In the genomic region with DNA sequence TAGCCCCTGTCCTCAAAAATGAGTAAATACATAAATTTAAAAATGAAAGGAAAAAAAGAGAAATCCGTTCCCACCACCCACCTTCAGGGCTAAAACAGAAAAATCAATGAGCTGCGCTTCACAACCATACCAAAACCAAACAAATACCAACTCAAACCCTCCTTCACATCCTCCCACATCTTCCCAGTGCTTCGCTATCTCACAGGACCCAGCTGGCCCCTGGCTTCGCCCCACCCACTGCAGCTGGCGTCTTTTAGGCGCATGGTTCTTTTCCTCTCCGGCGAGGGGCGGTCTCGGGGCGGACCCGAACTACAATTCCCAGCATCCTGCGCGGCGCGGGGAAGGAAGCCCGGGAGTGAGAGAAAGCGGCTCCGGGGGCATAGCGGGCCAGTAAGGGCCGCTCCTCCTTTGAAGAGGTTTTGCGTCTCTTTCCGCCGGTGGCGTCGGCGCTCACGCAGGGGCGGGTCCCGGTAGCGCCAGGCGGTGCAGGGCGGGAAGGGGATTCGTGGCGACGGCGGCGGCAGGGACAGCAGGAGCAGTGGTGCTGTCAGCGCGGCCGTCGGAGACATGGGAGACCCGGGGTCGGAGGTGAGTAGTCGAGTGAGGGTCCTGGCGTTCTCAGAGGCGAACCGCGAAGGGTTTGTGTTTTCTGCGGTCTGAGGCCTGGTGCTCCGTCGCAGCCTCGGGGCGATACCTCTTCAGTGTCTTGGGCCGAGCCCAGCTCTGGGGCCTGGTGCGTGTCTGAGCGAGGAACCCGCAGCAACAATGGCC, we compare ENCODE assay signal across 1 cellular context.
TF ChIP-seq lines count a peak whose summit lies in the region.

A gene with protein sequence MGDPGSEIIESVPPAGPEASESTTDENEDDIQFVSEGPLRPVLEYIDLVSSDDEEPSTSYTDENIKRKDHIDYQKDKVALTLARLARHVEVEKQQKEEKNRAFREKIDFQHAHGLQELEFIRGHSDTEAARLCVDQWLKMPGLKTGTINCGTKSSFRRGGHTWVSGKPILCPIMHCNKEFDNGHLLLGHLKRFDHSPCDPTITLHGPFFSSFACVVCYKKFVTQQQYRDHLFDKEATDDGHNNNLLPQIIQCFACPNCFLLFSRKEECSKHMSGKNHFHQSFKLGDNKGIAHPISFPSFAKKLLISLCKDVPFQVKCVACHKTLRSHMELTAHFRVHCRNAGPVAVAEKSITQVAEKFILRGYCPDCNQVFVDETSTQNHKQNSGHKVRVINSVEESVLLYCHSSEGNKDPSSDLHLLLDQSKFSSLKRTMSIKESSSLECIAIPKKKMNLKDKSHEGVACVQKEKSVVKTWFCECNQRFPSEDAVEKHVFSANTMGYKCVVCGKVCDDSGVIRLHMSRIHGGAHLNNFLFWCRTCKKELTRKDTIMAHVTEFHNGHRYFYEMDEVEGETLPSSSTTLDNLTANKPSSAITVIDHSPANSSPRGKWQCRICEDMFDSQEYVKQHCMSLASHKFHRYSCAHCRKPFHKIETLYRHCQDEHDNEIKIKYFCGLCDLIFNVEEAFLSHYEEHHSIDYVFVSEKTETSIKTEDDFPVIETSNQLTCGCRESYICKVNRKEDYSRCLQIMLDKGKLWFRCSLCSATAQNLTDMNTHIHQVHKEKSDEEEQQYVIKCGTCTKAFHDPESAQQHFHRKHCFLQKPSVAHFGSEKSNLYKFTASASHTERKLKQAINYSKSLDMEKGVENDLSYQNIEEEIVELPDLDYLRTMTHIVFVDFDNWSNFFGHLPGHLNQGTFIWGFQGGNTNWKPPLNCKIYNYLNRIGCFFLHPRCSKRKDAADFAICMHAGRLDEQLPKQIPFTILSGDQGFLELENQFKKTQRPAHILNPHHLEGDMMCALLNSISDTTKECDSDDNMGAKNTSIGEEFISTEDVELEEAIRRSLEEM (plus strand): TSS at position 502 of the 771 bp plus-strand sequence. CDS start 66 bp downstream, at position 568.

TF ChIP-seq in HepG2, 621 proteins besides CTCF, POLR2A, EP300 and RAD21 (continued from another document and continues in another):
- TF ChIP-seq, protein P1, sequence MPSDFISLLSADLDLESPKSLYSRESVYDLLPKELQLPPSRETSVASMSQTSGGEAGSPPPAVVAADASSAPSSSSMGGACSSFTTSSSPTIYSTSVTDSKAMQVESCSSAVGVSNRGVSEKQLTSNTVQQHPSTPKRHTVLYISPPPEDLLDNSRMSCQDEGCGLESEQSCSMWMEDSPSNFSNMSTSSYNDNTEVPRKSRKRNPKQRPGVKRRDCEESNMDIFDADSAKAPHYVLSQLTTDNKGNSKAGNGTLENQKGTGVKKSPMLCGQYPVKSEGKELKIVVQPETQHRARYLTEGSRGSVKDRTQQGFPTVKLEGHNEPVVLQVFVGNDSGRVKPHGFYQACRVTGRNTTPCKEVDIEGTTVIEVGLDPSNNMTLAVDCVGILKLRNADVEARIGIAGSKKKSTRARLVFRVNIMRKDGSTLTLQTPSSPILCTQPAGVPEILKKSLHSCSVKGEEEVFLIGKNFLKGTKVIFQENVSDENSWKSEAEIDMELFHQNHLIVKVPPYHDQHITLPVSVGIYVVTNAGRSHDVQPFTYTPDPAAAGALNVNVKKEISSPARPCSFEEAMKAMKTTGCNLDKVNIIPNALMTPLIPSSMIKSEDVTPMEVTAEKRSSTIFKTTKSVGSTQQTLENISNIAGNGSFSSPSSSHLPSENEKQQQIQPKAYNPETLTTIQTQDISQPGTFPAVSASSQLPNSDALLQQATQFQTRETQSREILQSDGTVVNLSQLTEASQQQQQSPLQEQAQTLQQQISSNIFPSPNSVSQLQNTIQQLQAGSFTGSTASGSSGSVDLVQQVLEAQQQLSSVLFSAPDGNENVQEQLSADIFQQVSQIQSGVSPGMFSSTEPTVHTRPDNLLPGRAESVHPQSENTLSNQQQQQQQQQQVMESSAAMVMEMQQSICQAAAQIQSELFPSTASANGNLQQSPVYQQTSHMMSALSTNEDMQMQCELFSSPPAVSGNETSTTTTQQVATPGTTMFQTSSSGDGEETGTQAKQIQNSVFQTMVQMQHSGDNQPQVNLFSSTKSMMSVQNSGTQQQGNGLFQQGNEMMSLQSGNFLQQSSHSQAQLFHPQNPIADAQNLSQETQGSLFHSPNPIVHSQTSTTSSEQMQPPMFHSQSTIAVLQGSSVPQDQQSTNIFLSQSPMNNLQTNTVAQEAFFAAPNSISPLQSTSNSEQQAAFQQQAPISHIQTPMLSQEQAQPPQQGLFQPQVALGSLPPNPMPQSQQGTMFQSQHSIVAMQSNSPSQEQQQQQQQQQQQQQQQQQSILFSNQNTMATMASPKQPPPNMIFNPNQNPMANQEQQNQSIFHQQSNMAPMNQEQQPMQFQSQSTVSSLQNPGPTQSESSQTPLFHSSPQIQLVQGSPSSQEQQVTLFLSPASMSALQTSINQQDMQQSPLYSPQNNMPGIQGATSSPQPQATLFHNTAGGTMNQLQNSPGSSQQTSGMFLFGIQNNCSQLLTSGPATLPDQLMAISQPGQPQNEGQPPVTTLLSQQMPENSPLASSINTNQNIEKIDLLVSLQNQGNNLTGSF (CRISPR knock-in tag; IDR thresholded peaks at IDR 0.05) = 0 out of 2 replicates have a peak, but pooled peaks have one; percentile 47
- TF ChIP-seq, protein P2, sequence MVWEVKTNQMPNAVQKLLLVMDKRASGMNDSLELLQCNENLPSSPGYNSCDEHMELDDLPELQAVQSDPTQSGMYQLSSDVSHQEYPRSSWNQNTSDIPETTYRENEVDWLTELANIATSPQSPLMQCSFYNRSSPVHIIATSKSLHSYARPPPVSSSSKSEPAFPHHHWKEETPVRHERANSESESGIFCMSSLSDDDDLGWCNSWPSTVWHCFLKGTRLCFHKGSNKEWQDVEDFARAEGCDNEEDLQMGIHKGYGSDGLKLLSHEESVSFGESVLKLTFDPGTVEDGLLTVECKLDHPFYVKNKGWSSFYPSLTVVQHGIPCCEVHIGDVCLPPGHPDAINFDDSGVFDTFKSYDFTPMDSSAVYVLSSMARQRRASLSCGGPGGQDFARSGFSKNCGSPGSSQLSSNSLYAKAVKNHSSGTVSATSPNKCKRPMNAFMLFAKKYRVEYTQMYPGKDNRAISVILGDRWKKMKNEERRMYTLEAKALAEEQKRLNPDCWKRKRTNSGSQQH (CRISPR knock-in tag; IDR thresholded peaks at IDR 0.05; ENCODE audit: low read depth) = peak; percentile 85
- peak; percentile 43; the same call in 1 of the 2 replicates for TF ChIP-seq MEIS2 (CRISPR knock-in tag; IDR thresholded peaks at IDR 0.05)
- TF ChIP-seq ZNF12 (CRISPR knock-in tag; IDR thresholded peaks at IDR 0.05) = peak; percentile 2; the same call in 1 of the 2 replicates
- TF ChIP-seq, protein P3, sequence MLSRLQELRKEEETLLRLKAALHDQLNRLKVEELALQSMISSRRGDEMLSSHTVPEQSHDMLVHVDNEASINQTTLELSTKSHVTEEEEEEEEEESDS (CRISPR knock-in tag; IDR thresholded peaks at IDR 0.05; ENCODE audit: borderline replicate concordance) = peak; percentile 20; the same call in 1 of the 2 replicates
- TF ChIP-seq, protein P4, sequence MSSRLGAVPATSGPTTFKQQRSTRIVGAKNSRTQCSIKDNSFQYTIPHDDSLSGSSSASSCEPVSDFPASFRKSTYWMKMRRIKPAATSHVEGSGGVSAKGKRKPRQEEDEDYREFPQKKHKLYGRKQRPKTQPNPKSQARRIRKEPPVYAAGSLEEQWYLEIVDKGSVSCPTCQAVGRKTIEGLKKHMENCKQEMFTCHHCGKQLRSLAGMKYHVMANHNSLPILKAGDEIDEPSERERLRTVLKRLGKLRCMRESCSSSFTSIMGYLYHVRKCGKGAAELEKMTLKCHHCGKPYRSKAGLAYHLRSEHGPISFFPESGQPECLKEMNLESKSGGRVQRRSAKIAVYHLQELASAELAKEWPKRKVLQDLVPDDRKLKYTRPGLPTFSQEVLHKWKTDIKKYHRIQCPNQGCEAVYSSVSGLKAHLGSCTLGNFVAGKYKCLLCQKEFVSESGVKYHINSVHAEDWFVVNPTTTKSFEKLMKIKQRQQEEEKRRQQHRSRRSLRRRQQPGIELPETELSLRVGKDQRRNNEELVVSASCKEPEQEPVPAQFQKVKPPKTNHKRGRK (CRISPR knock-in tag; IDR thresholded peaks at IDR 0.05) = no peak
- TF ChIP-seq CENPT (CRISPR knock-in tag; IDR thresholded peaks at IDR 0.05; ENCODE audit: low read depth) = no peak
- TF ChIP-seq, protein P5, sequence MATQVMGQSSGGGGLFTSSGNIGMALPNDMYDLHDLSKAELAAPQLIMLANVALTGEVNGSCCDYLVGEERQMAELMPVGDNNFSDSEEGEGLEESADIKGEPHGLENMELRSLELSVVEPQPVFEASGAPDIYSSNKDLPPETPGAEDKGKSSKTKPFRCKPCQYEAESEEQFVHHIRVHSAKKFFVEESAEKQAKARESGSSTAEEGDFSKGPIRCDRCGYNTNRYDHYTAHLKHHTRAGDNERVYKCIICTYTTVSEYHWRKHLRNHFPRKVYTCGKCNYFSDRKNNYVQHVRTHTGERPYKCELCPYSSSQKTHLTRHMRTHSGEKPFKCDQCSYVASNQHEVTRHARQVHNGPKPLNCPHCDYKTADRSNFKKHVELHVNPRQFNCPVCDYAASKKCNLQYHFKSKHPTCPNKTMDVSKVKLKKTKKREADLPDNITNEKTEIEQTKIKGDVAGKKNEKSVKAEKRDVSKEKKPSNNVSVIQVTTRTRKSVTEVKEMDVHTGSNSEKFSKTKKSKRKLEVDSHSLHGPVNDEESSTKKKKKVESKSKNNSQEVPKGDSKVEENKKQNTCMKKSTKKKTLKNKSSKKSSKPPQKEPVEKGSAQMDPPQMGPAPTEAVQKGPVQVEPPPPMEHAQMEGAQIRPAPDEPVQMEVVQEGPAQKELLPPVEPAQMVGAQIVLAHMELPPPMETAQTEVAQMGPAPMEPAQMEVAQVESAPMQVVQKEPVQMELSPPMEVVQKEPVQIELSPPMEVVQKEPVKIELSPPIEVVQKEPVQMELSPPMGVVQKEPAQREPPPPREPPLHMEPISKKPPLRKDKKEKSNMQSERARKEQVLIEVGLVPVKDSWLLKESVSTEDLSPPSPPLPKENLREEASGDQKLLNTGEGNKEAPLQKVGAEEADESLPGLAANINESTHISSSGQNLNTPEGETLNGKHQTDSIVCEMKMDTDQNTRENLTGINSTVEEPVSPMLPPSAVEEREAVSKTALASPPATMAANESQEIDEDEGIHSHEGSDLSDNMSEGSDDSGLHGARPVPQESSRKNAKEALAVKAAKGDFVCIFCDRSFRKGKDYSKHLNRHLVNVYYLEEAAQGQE (IDR thresholded peaks at IDR 0.05; ENCODE audit: borderline replicate concordance in 1 of 2, low read depth in 1 of 2, low read length in 2 of 2) = no peak
- no peak for TF ChIP-seq SMAD9 (CRISPR knock-in tag; IDR thresholded peaks at IDR 0.05)
- TF ChIP-seq, protein P6, sequence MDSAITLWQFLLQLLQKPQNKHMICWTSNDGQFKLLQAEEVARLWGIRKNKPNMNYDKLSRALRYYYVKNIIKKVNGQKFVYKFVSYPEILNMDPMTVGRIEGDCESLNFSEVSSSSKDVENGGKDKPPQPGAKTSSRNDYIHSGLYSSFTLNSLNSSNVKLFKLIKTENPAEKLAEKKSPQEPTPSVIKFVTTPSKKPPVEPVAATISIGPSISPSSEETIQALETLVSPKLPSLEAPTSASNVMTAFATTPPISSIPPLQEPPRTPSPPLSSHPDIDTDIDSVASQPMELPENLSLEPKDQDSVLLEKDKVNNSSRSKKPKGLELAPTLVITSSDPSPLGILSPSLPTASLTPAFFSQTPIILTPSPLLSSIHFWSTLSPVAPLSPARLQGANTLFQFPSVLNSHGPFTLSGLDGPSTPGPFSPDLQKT (CRISPR knock-in tag; IDR thresholded peaks at IDR 0.05; ENCODE audit: borderline replicate concordance) = no peak
- no peak for TF ChIP-seq ZSCAN30 (CRISPR knock-in tag; IDR thresholded peaks at IDR 0.05)
- TF ChIP-seq, protein P7, sequence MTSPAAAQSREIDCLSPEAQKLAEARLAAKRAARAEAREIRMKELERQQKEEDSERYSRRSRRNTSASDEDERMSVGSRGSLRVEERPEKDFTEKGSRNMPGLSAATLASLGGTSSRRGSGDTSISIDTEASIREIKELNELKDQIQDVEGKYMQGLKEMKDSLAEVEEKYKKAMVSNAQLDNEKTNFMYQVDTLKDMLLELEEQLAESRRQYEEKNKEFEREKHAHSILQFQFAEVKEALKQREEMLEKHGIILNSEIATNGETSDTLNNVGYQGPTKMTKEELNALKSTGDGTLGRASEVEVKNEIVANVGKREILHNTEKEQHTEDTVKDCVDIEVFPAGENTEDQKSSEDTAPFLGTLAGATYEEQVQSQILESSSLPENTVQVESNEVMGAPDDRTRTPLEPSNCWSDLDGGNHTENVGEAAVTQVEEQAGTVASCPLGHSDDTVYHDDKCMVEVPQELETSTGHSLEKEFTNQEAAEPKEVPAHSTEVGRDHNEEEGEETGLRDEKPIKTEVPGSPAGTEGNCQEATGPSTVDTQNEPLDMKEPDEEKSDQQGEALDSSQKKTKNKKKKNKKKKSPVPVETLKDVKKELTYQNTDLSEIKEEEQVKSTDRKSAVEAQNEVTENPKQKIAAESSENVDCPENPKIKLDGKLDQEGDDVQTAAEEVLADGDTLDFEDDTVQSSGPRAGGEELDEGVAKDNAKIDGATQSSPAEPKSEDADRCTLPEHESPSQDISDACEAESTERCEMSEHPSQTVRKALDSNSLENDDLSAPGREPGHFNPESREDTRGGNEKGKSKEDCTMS (CRISPR knock-in tag; conservative IDR thresholded peaks at IDR 0.05) = no peak
- TF ChIP-seq NFE2L1 (CRISPR knock-in tag; IDR thresholded peaks at IDR 0.05; ENCODE audit: borderline replicate concordance) = no peak
- TF ChIP-seq FIP1L1 (IDR thresholded peaks at IDR 0.05; ENCODE audit: borderline replicate concordance, insufficient read depth, low read depth, low read length) = no peak
- TF ChIP-seq SPEN (CRISPR knock-in tag; IDR thresholded peaks at IDR 0.05; ENCODE audit: low read depth) = peak; percentile 83
- TF ChIP-seq TCF7 (IDR thresholded peaks at IDR 0.05; ENCODE audit: low read depth) = peak; percentile 77
- TF ChIP-seq PHB2 (IDR thresholded peaks at IDR 0.05; ENCODE audit: partially characterized antibody) = no peak
- peak; percentile 92 for TF ChIP-seq CCDC6 (CRISPR knock-in tag; IDR thresholded peaks at IDR 0.05)
- TF ChIP-seq, protein P8, sequence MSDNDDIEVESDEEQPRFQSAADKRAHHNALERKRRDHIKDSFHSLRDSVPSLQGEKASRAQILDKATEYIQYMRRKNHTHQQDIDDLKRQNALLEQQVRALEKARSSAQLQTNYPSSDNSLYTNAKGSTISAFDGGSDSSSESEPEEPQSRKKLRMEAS (IDR thresholded peaks at IDR 0.05) = peak; percentile 92
- TF ChIP-seq, protein P9, sequence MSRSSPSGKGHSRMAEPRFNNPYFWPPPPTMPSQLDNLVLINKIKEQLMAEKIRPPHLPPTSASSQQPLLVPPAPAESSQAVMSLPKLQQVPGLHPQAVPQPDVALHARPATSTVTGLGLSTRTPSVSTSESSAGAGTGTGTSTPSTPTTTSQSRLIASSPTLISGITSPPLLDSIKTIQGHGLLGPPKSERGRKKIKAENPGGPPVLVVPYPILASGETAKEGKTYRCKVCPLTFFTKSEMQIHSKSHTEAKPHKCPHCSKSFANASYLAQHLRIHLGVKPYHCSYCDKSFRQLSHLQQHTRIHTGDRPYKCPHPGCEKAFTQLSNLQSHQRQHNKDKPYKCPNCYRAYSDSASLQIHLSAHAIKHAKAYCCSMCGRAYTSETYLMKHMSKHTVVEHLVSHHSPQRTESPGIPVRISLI (CRISPR knock-in tag; IDR thresholded peaks at IDR 0.05; ENCODE audit: borderline replicate concordance) = peak; percentile 41; the same call in 1 of the 2 replicates
- no peak for TF ChIP-seq TP53 (CRISPR knock-in tag; conservative IDR thresholded peaks at IDR 0.05)
- TF ChIP-seq MED13 (CRISPR knock-in tag; IDR thresholded peaks at IDR 0.05) = peak; percentile 74
- no peak for TF ChIP-seq ZNF839 (CRISPR knock-in tag; IDR thresholded peaks at IDR 0.05; ENCODE audit: borderline replicate concordance)
- no peak for TF ChIP-seq FOXA1 (IDR thresholded peaks at IDR 0.05)
- TF ChIP-seq FOXA1 (CRISPR knock-in tag; IDR thresholded peaks at IDR 0.05) = no peak
- peak; percentile 66; the same call in 1 of the 2 replicates for TF ChIP-seq ZNF768 (CRISPR knock-in tag; IDR thresholded peaks at IDR 0.05)
- peak; percentile 92 for TF ChIP-seq RFXAP (CRISPR knock-in tag; IDR thresholded peaks at IDR 0.05; ENCODE audit: borderline replicate concordance)
- TF ChIP-seq ZNF569 (CRISPR knock-in tag; IDR thresholded peaks at IDR 0.05; ENCODE audit: borderline replicate concordance) = no peak; the same call in 1 of the 2 replicates
